In genomic region chr9:96367943-96368342, GRCh38 we compare ENCODE assay signal across 5 cellular contexts.
"Had no signal": no experiment of that assay in that cellular context is flagged by ENCODE, and none has a peak within 500 bp of the region (broad histone marks: within the 10 kb centered on the region; RNA-seq: fewer than 3 reads in every experiment).

No MANE protein-coding gene starts in this region.

- DNase-seq: H9, HCEC 1CT, KBM-7 had no signal

- H3K27me3 Mint-ChIP-seq: IgD-negative memory B cell had no signal

- H3K27ac Mint-ChIP-seq: GM23338, H9, IgD-negative memory B cell had no signal

- H3K4me3 Mint-ChIP-seq: GM23338, H9, IgD-negative memory B cell had no signal

- H3K4me1 Mint-ChIP-seq: GM23338, H9, IgD-negative memory B cell had no signal

- ATAC-seq: GM23338 had no signal

- H3K4me3 ChIP-seq: GM23338 had no signal

- H3K9me3 Mint-ChIP-seq: GM23338, H9, IgD-negative memory B cell had no signal
